1 cellular context compared by ENCODE assay signal in the genomic region with DNA sequence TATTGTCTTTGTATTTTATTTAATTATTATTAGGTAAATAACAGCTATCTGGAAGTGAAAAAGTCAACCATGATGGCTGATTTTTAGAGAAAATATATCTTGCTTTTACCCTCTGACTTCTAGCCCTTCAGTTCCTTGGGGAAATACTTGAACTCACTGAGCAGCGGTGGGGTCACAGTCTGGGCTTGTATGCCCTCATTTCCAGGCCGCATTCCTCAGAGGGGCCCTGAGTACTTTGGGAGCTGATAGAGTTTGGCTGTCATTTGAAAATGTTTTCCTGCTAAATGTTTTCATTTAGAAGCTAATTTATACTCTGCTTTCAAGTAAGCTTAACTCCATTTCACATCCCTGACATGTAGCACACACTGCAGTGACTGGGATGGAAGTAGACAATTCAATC.
TF ChIP-seq lines count a peak whose summit lies in the region.

No MANE protein-coding gene starts in this region.

TF ChIP-seq in liver, 16 proteins besides CTCF, POLR2A, EP300 and RAD21:
- TF ChIP-seq, protein P1, sequence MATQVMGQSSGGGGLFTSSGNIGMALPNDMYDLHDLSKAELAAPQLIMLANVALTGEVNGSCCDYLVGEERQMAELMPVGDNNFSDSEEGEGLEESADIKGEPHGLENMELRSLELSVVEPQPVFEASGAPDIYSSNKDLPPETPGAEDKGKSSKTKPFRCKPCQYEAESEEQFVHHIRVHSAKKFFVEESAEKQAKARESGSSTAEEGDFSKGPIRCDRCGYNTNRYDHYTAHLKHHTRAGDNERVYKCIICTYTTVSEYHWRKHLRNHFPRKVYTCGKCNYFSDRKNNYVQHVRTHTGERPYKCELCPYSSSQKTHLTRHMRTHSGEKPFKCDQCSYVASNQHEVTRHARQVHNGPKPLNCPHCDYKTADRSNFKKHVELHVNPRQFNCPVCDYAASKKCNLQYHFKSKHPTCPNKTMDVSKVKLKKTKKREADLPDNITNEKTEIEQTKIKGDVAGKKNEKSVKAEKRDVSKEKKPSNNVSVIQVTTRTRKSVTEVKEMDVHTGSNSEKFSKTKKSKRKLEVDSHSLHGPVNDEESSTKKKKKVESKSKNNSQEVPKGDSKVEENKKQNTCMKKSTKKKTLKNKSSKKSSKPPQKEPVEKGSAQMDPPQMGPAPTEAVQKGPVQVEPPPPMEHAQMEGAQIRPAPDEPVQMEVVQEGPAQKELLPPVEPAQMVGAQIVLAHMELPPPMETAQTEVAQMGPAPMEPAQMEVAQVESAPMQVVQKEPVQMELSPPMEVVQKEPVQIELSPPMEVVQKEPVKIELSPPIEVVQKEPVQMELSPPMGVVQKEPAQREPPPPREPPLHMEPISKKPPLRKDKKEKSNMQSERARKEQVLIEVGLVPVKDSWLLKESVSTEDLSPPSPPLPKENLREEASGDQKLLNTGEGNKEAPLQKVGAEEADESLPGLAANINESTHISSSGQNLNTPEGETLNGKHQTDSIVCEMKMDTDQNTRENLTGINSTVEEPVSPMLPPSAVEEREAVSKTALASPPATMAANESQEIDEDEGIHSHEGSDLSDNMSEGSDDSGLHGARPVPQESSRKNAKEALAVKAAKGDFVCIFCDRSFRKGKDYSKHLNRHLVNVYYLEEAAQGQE (IDR thresholded peaks at IDR 0.05): no peak
- TF ChIP-seq NR2F2 (IDR thresholded peaks at IDR 0.05) (peak; percentile 55), FOXA1 (IDR thresholded peaks at IDR 0.05) (no peak), RXRA (IDR thresholded peaks at IDR 0.05) (peak in 1 of 2 donors; percentile 19)
